1 cellular context compared by ENCODE assay signal in genomic region chr2:37919631-37920032, GRCh38.
TF ChIP-seq lines count a peak whose summit lies in the region.

No MANE protein-coding gene starts in this region.

TF ChIP-seq in K562, 482 proteins besides CTCF, POLR2A, EP300 and RAD21 (continued from another document):
- no peak for TF ChIP-seq MNT (conservative IDR thresholded peaks at IDR 0.05)
- TF ChIP-seq CBFA2T3 (IDR thresholded peaks at IDR 0.05): peak; percentile 66
- no peak for TF ChIP-seq ZNF444 (CRISPR knock-in tag; IDR thresholded peaks at IDR 0.05)
